25 cellular contexts compared by ENCODE assay signal in genomic region chr10:11250304-11250703, GRCh38.
DNase-seq lines count a peak whose midpoint lies in the region; ATAC-seq and TF ChIP-seq lines count a peak whose summit lies in the region.
"Had no signal": no experiment of that assay in that cellular context is flagged by ENCODE, and none has a peak within 500 bp of the region (broad histone marks: within the 10 kb centered on the region; RNA-seq: fewer than 3 reads in every experiment).

No MANE protein-coding gene starts in this region.

- ATAC-seq in heart right ventricle, result no peak
- no peak for ATAC-seq in activated B cell treated with CpG ODN at 0.5 μM for 24 hours (ENCODE audit: low read depth)
- ATAC-seq in central memory CD8-positive, alpha-beta T cell (replicated peaks; ENCODE audit: extremely low read depth, poor library complexity, severe bottlenecking), result no peak
- no peak for ATAC-seq in stimulated activated naive B cell treated with anti-CD40 and anti-IgM and Interleukin-4, amounts not matched to agents 10 μg/mL and 1 μg/mL and 100 μg/mL, for 72 hours (replicated peaks)
- no peak for ATAC-seq in GM21515 (IDR thresholded peaks at IDR 0.05; ENCODE audit: unreplicated experiment)
- ATAC-seq: left cardiac atrium, sciatic nerve had no signal

- peaks cover 46% of the 10 kb centered on the region for H3K4me1 Mint-ChIP-seq in activated B cell treated with CpG ODN at 0.5 μM for 24 hours
- peaks cover 34% of the 10 kb centered on the region for H3K4me1 Mint-ChIP-seq in central memory CD8-positive, alpha-beta T cell
- peaks cover 38 to 56% of the 10 kb centered on the region in 2 donors for H3K4me1 Mint-ChIP-seq in stimulated activated naive B cell treated with anti-CD40 and anti-IgM and Interleukin-4, amounts not matched to agents 10 μg/mL and 1 μg/mL and 100 μg/mL, for 72 hours

- no peak for DNase-seq in left ventricle myocardium inferior
- DNase-seq in heart right ventricle, result no peak
- DNase-seq in activated B cell treated with CpG ODN at 0.5 μM for 24 hours, result no peak
- DNase-seq in central memory CD8-positive, alpha-beta T cell (ENCODE audit: low spot score in 2 of 2), result no peak
- no peak for DNase-seq in stimulated activated naive B cell treated with anti-CD40 and anti-IgM and Interleukin-4, amounts not matched to agents 10 μg/mL and 1 μg/mL and 100 μg/mL, for 72 hours
- DNase-seq in NCI-H2171 (lab: John Stamatoyannopoulos, UW), result no peak
- DNase-seq in NCI-H82 treated with DMSO at 0.1 percent for 48 hours (lab: John Stamatoyannopoulos, UW; ENCODE audit: unreplicated experiment), result no peak
- DNase-seq: activated CD4-positive, alpha-beta T cell treated with anti-CD3 and anti-CD28 coated beads for 4 hours; Caco-2; DND-41; effector CD8-positive, alpha-beta T cell; GF-D8; hypothalamus; left cardiac atrium; NCI-H1436 treated with DMSO at 0.1 percent for 48 hours; NCI-H774; SHP77 treated with DMSO at 0.1 percent for 48 hours; stimulated activated CD4-positive, alpha-beta T cell treated with anti-CD3 and anti-CD28 coated beads, Interleukin-12 subunit alpha, Interleukin-12 subunit beta, amount 100 ng/mL, for 4 hours; stimulated activated CD4-positive, alpha-beta T cell treated with anti-CD3 and anti-CD28 coated beads, Interleukin-2, amount 100 ng/mL, for 48 hours; transverse colon had no signal

- WGBS in heart right ventricle, 2 donors, result 63 to 72% methylated on average over 5 of the region's 5 CpGs

- TF ChIP-seq CTCF in left ventricle myocardium inferior (IDR thresholded peaks at IDR 0.05; ENCODE audit: borderline replicate concordance) (no peak), heart right ventricle (IDR thresholded peaks at IDR 0.05) (no peak), activated B cell treated with CpG ODN at 0.5 μM for 24 hours (IDR thresholded peaks at IDR 0.05) (no peak)

- intact Hi-C loops in left ventricle myocardium inferior (cut with micrococcal nuclease), result no loop called here
- intact Hi-C loops in heart right ventricle (cut with DNase I), result loop anchor here in 1 of 10 donors (10.0 kb wide), 1 partner anchor 76 kb away; no protein-coding TSS in a partner anchor
- intact Hi-C loops in activated B cell treated with CpG ODN at 0.5 μM for 24 hours (cut with micrococcal nuclease), result no loop called here

- H3K36me3 Mint-ChIP-seq in activated B cell treated with CpG ODN at 0.5 μM for 24 hours (ENCODE audit: low read depth), result peaks cover 69% of the 10 kb centered on the region
- peaks cover 52% of the 10 kb centered on the region for H3K36me3 Mint-ChIP-seq in central memory CD8-positive, alpha-beta T cell (ENCODE audit: insufficient read depth)
- peaks cover 34 to 56% of the 10 kb centered on the region in 2 donors for H3K36me3 Mint-ChIP-seq in stimulated activated naive B cell treated with anti-CD40 and anti-IgM and Interleukin-4, amounts not matched to agents 10 μg/mL and 1 μg/mL and 100 μg/mL, for 72 hours

- H3K4me1 ChIP-seq in left ventricle myocardium inferior (peaks cover 62% of the 10 kb centered on the region), heart right ventricle (peaks cover 0 to 64% (median 20%) of the 10 kb centered on the region in 9 donors)
- H3K4me1 ChIP-seq: Caco-2, transverse colon had no signal

- H3K4me3 Mint-ChIP-seq in activated B cell treated with CpG ODN at 0.5 μM for 24 hours, result no peak overlapping the region
- H3K4me3 Mint-ChIP-seq in central memory CD8-positive, alpha-beta T cell, result no peak overlapping the region
- H3K4me3 Mint-ChIP-seq in stimulated activated naive B cell treated with anti-CD40 and anti-IgM and Interleukin-4, amounts not matched to agents 10 μg/mL and 1 μg/mL and 100 μg/mL, for 72 hours, result peak overlapping the region in 1 of 2 donors; percentile 26
- H3K4me3 Mint-ChIP-seq: T-helper 2 cell treated with Interferon-gamma antibody and Interleukin-4, amounts not matched to agents 5 μg/mL and 100 μg/mL, for 36 hours had no signal

- H3K36me3 ChIP-seq in left ventricle myocardium inferior (peaks cover 6% of the 10 kb centered on the region), heart right ventricle (peaks cover 0 to 80% (median 7%) of the 10 kb centered on the region in 9 donors)
- H3K36me3 ChIP-seq: transverse colon had no signal

- H3K27me3 ChIP-seq in left ventricle myocardium inferior (ENCODE audit: low read depth), result no peaks in the 10 kb centered on the region
- H3K27me3 ChIP-seq in heart right ventricle, result no peaks in the 10 kb centered on the region
- H3K27me3 ChIP-seq: transverse colon had no signal

- H3K27ac Mint-ChIP-seq in activated B cell treated with CpG ODN at 0.5 μM for 24 hours, result peak overlapping the region; percentile 35
- H3K27ac Mint-ChIP-seq in central memory CD8-positive, alpha-beta T cell (ENCODE audit: low read depth), result peak overlapping the region; percentile 11
- H3K27ac Mint-ChIP-seq in stimulated activated naive B cell treated with anti-CD40 and anti-IgM and Interleukin-4, amounts not matched to agents 10 μg/mL and 1 μg/mL and 100 μg/mL, for 72 hours, result peak overlapping the region; percentile 53
- H3K27ac Mint-ChIP-seq: T-helper 2 cell treated with Interferon-gamma antibody and Interleukin-4, amounts not matched to agents 5 μg/mL and 100 μg/mL, for 36 hours had no signal

- no peaks in the 10 kb centered on the region for H3K9me3 Mint-ChIP-seq in activated B cell treated with CpG ODN at 0.5 μM for 24 hours
- no peaks in the 10 kb centered on the region for H3K9me3 Mint-ChIP-seq in central memory CD8-positive, alpha-beta T cell
- H3K9me3 Mint-ChIP-seq in stimulated activated naive B cell treated with anti-CD40 and anti-IgM and Interleukin-4, amounts not matched to agents 10 μg/mL and 1 μg/mL and 100 μg/mL, for 72 hours, result no peaks in the 10 kb centered on the region
- H3K9me3 Mint-ChIP-seq: T-helper 2 cell treated with Interferon-gamma antibody and Interleukin-4, amounts not matched to agents 5 μg/mL and 100 μg/mL, for 36 hours had no signal

- H3K27ac ChIP-seq in left ventricle myocardium inferior (replicated peaks), result peak overlapping the region; percentile 27
- peak overlapping the region in 2 of 10 donors; percentile 11 to 19 for H3K27ac ChIP-seq in heart right ventricle
- H3K27ac ChIP-seq: coronary artery, epithelial cell of prostate, transverse colon had no signal

- CTCF ChIA-PET in activated B cell treated with CpG ODN at 0.5 μM for 24 hours (lab: Charles Lee), result no interaction called here

- no peaks in the 10 kb centered on the region for H3K27me3 Mint-ChIP-seq in activated B cell treated with CpG ODN at 0.5 μM for 24 hours
- no peaks in the 10 kb centered on the region for H3K27me3 Mint-ChIP-seq in central memory CD8-positive, alpha-beta T cell
- H3K27me3 Mint-ChIP-seq in stimulated activated naive B cell treated with anti-CD40 and anti-IgM and Interleukin-4, amounts not matched to agents 10 μg/mL and 1 μg/mL and 100 μg/mL, for 72 hours, result no peaks in the 10 kb centered on the region

- POLR2A ChIA-PET in activated B cell treated with CpG ODN at 0.5 μM for 24 hours (lab: Charles Lee), result no interaction called here

- H3K9me3 ChIP-seq in left ventricle myocardium inferior (replicated peaks), result no peaks in the 10 kb centered on the region
- no peaks in the 10 kb centered on the region for H3K9me3 ChIP-seq in heart right ventricle
- H3K9me3 ChIP-seq: Caco-2, transverse colon had no signal

- no peak overlapping the region for H3K4me3 ChIP-seq in left ventricle myocardium inferior
- no peak overlapping the region for H3K4me3 ChIP-seq in heart right ventricle
- H3K4me3 ChIP-seq: coronary artery, transverse colon had no signal
